In the genomic region with DNA sequence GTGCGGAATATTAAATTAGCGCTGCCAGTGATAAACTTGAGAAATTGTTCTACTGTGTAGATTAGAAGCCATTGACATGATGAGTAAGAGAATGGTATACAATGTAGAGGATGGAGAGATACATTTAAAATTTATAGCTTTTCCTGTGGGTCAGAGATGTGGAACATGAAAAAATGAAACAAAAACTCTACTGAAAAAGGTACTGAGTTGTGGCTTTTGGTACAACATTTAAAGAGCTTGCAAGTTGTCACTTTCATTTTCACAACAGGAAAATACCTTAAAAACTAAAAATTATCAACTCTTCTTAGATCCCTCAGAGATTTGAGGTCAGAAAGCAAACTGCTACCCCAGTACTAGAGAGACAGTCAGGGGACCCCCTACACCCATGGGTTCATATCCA, we compare ENCODE assay signal across 39 cellular contexts.
"Had no signal": no experiment of that assay in that cellular context is flagged by ENCODE, and none has a peak within 500 bp of the region (broad histone marks: within the 10 kb centered on the region; RNA-seq: fewer than 3 reads in every experiment).

No MANE protein-coding gene starts in this region.

- H3K36me3 Mint-ChIP-seq: activated CD4-positive, alpha-beta memory T cell treated with anti-CD3 and anti-CD28 coated beads for 36 hours; activated naive CD4-positive, alpha-beta T cell treated with anti-CD3 and anti-CD28 coated beads, Interleukin-2, amount 50 U/mL, for 72 hours; activated naive CD8-positive, alpha-beta T cell treated with anti-CD3 and anti-CD28 coated beads for 36 hours had no signal

- DNase-seq: activated B cell treated with CpG ODN at 0.5 μM for 24 hours; activated CD4-positive, alpha-beta memory T cell treated with anti-CD3 and anti-CD28 coated beads for 36 hours; activated CD4-positive, alpha-beta T cell treated with anti-CD3 and anti-CD28 coated beads for 4 hours; activated CD4-positive, alpha-beta T cell treated with anti-CD3 and anti-CD28 coated beads, Interleukin-2, amount 10 ng/mL, durations not matched to agents 24 days and 14 days; activated CD4-positive, alpha-beta T cell treated with anti-CD3 and anti-CD28 coated beads, Interleukin-2, amount 50 U/mL, for 1 hour; activated CD4-positive, alpha-beta T cell treated with anti-CD3 and anti-CD28 coated beads, Interleukin-2, amount 50 U/mL, for 4 hours; activated CD4-positive, CD25-positive, alpha-beta regulatory T cell treated with anti-CD3 and anti-CD28 coated beads, Interleukin-2, amount 50 U/mL, for 72 hours; activated CD8-positive, alpha-beta memory T cell treated with anti-CD3 and anti-CD28 coated beads, Interleukin-2, amount 50 U/mL, for 4 hours; activated effector memory CD4-positive, alpha-beta T cell treated with anti-CD3 and anti-CD28 coated beads, Interleukin-2, amount 50 U/mL, for 16 hours; activated gamma-delta T cell treated with Interleukin-2 at 50 U/mL for 16 hours; activated naive CD4-positive, alpha-beta T cell; activated naive CD4-positive, alpha-beta T cell treated with anti-CD3 and anti-CD28 coated beads for 36 hours; activated naive CD4-positive, alpha-beta T cell treated with anti-CD3 and anti-CD28 coated beads, Interleukin-2, amount 50 U/mL, for 16 hours; activated naive CD8-positive, alpha-beta T cell treated with anti-CD3 and anti-CD28 coated beads for 36 hours; activated T-cell treated with anti-CD3 and anti-CD28 coated beads for 4 hours; activated T-cell treated with anti-CD3 and anti-CD28 coated beads, Interleukin-2, amount 50 U/mL, for 1 hour; activated T-cell treated with anti-CD3 and anti-CD28 coated beads, Interleukin-2, amount 50 U/mL, for 4 hours; activated T-cell treated with anti-CD3 and anti-CD28 coated beads, Interleukin-2, amount 50 U/mL, for 72 hours; adrenal gland; amniotic stem cell; aorta; body of pancreas; brain microvascular endothelial cell; caudate nucleus; cerebellar nuclear complex; T-helper 2 cell; T-helper 9 cell had no signal

- H3K27ac ChIP-seq: adrenal gland, body of pancreas, brain microvascular endothelial cell, cardiac muscle cell, coronary artery, VCaP had no signal

- H3K27ac Mint-ChIP-seq: activated B cell treated with CpG ODN at 0.5 μM for 24 hours; activated CD4-positive, alpha-beta memory T cell treated with anti-CD3 and anti-CD28 coated beads for 36 hours; activated CD4-positive, alpha-beta T cell treated with anti-CD3 and anti-CD28 coated beads, Interleukin-2, amount 10 ng/mL, durations not matched to agents 24 days and 14 days; activated naive CD4-positive, alpha-beta T cell treated with anti-CD3 and anti-CD28 coated beads for 36 hours; activated naive CD4-positive, alpha-beta T cell treated with anti-CD3 and anti-CD28 coated beads, Interleukin-2, amount 50 U/mL, for 72 hours; activated naive CD8-positive, alpha-beta T cell treated with anti-CD3 and anti-CD28 coated beads for 36 hours; activated T-cell treated with anti-CD3 and anti-CD28 coated beads, Interleukin-2, amount 50 U/mL, for 72 hours; activated T-helper 1 cell treated with anti-CD3 and anti-CD28 coated beads, Interleukin-12 subunit alpha, Interleukin-12 subunit beta, Interleukin-2, Interleukin-4 antibody, amounts not matched to agents 30 ng/mL and 10 ng/mL and 1 ng/mL, durations not matched to agents 14 hours and 24 hours and 36 hours; activated T-helper 17 cell treated with anti-CD3 and anti-CD28 coated beads, Interleukin-2, amount 50 U/mL, for 72 hours; T-helper 2 cell treated with Interferon-gamma antibody and Interleukin-4, amounts not matched to agents 5 μg/mL and 100 μg/mL, for 36 hours had no signal

- H3K9me3 ChIP-seq: adrenal gland had no signal

- H3K27me3 ChIP-seq: adrenal gland, body of pancreas, brain microvascular endothelial cell, cardiac muscle cell had no signal

- H3K4me1 Mint-ChIP-seq: activated B cell treated with CpG ODN at 0.5 μM for 24 hours; activated CD4-positive, alpha-beta T cell treated with anti-CD3 and anti-CD28 coated beads, Interleukin-2, amount 10 ng/mL, durations not matched to agents 24 days and 14 days; activated naive CD8-positive, alpha-beta T cell treated with anti-CD3 and anti-CD28 coated beads for 36 hours; activated T-helper 17 cell treated with anti-CD3 and anti-CD28 coated beads, Interleukin-2, amount 50 U/mL, for 72 hours; central memory CD8-positive, alpha-beta T cell had no signal

- H3K4me3 ChIP-seq: adrenal gland, body of pancreas, cardiac muscle cell, coronary artery had no signal

- H3K4me3 Mint-ChIP-seq: activated B cell treated with CpG ODN at 0.5 μM for 24 hours; activated CD4-positive, alpha-beta memory T cell treated with anti-CD3 and anti-CD28 coated beads for 36 hours; activated CD4-positive, alpha-beta T cell treated with anti-CD3 and anti-CD28 coated beads, Interleukin-2, amount 10 ng/mL, durations not matched to agents 24 days and 14 days; activated naive CD4-positive, alpha-beta T cell treated with anti-CD3 and anti-CD28 coated beads for 36 hours; activated naive CD8-positive, alpha-beta T cell treated with anti-CD3 and anti-CD28 coated beads for 36 hours; activated T-cell treated with anti-CD3 and anti-CD28 coated beads, Interleukin-2, amount 50 U/mL, for 4 hours; activated T-cell treated with anti-CD3 and anti-CD28 coated beads, Interleukin-2, amount 50 U/mL, for 72 hours; activated T-helper 1 cell treated with anti-CD3 and anti-CD28 coated beads, Interleukin-12 subunit alpha, Interleukin-12 subunit beta, Interleukin-2, Interleukin-4 antibody, amounts not matched to agents 30 ng/mL and 10 ng/mL and 1 ng/mL, durations not matched to agents 14 hours and 24 hours and 36 hours; activated T-helper 17 cell treated with anti-CD3 and anti-CD28 coated beads, Interleukin-2, amount 50 U/mL, for 72 hours; central memory CD8-positive, alpha-beta T cell; T-helper 2 cell treated with Interferon-gamma antibody and Interleukin-4, amounts not matched to agents 5 μg/mL and 100 μg/mL, for 36 hours had no signal

- FAIRE-seq: astrocyte, bronchial epithelial cell, colon, TTC549 had no signal

- ATAC-seq: activated naive CD4-positive, alpha-beta T cell treated with anti-CD3 and anti-CD28 coated beads, Interleukin-2, amount 50 U/mL, for 72 hours; activated T-cell treated with anti-CD3 and anti-CD28 coated beads, Interleukin-2, amount 50 U/mL, for 4 hours; activated T-cell treated with anti-CD3 and anti-CD28 coated beads, Interleukin-2, amount 50 U/mL, for 72 hours; activated T-helper 17 cell treated with anti-CD3 and anti-CD28 coated beads, Interleukin-2, amount 50 U/mL, for 72 hours; body of pancreas had no signal

- H3K36me3 ChIP-seq: adrenal gland, brain microvascular endothelial cell, cardiac muscle cell had no signal

- H3K4me1 ChIP-seq: adrenal gland, body of pancreas had no signal

- H3K9me3 Mint-ChIP-seq: activated CD4-positive, alpha-beta T cell treated with anti-CD3 and anti-CD28 coated beads, Interleukin-2, amount 10 ng/mL, durations not matched to agents 24 days and 14 days; activated naive CD4-positive, alpha-beta T cell treated with anti-CD3 and anti-CD28 coated beads for 36 hours; activated T-helper 1 cell treated with anti-CD3 and anti-CD28 coated beads, Interleukin-12 subunit alpha, Interleukin-12 subunit beta, Interleukin-2, Interleukin-4 antibody, amounts not matched to agents 30 ng/mL and 10 ng/mL and 1 ng/mL, durations not matched to agents 14 hours and 24 hours and 36 hours; activated T-helper 17 cell treated with anti-CD3 and anti-CD28 coated beads, Interleukin-2, amount 50 U/mL, for 72 hours; central memory CD8-positive, alpha-beta T cell; T-helper 2 cell treated with Interferon-gamma antibody and Interleukin-4, amounts not matched to agents 5 μg/mL and 100 μg/mL, for 36 hours had no signal

- H3K27me3 Mint-ChIP-seq: activated B cell treated with CpG ODN at 0.5 μM for 24 hours; activated CD4-positive, alpha-beta memory T cell treated with anti-CD3 and anti-CD28 coated beads for 36 hours; activated CD4-positive, alpha-beta T cell treated with anti-CD3 and anti-CD28 coated beads, Interleukin-2, amount 10 ng/mL, durations not matched to agents 24 days and 14 days; activated naive CD8-positive, alpha-beta T cell treated with anti-CD3 and anti-CD28 coated beads for 36 hours; activated T-helper 17 cell treated with anti-CD3 and anti-CD28 coated beads, Interleukin-2, amount 50 U/mL, for 72 hours; central memory CD8-positive, alpha-beta T cell had no signal
